In genomic region chr3:87575538-87575937, GRCh38 we compare ENCODE assay signal across 28 cellular contexts.
DNase-seq lines count a peak whose midpoint lies in the region; ATAC-seq and TF ChIP-seq lines count a peak whose summit lies in the region.
"Had no signal": no experiment of that assay in that cellular context is flagged by ENCODE, and none has a peak within 500 bp of the region (broad histone marks: within the 10 kb centered on the region; RNA-seq: fewer than 3 reads in every experiment).

No MANE protein-coding gene starts in this region.

- H3K56ac ChIP-seq in mesendoderm (ENCODE audit: low read length): no peak overlapping the region

- H3K79me1 ChIP-seq in mesendoderm (ENCODE audit: low read length): no peaks in the 10 kb centered on the region

- H3K27me3 ChIP-seq in mesendoderm (ENCODE audit: insufficient read depth, low read length, poor library complexity): no peaks in the 10 kb centered on the region
- no peaks in the 10 kb centered on the region for H3K27me3 ChIP-seq in transverse colon
- H3K27me3 ChIP-seq: SJSA1 had no signal

- ATAC-seq in GM21619 (IDR thresholded peaks at IDR 0.05; ENCODE audit: unreplicated experiment): no peak
- ATAC-seq: T-cell had no signal

- no peak overlapping the region for H4K8ac ChIP-seq in mesendoderm (ENCODE audit: low read depth, low read length)

- intact Hi-C loops in transverse colon (cut with DNase I; ENCODE audit: low total_unique reads): no loop called here

- no peak overlapping the region for H3K18ac ChIP-seq in mesendoderm (ENCODE audit: low read length)

- no peak overlapping the region for H4K5ac ChIP-seq in mesendoderm (ENCODE audit: low read length)

- H3K36me3 ChIP-seq in mesendoderm (ENCODE audit: control insufficient read depth, insufficient read depth, low read length) (no peaks in the 10 kb centered on the region), transverse colon (no peaks in the 10 kb centered on the region)
- H3K36me3 ChIP-seq: HAP-1, SJSA1 had no signal

- no peak overlapping the region for H3K9ac ChIP-seq in mesendoderm (ENCODE audit: low read length)
- H3K9ac ChIP-seq: GM23248 had no signal

- DNase-seq in LHCN-M2 (ENCODE audit: low read depth) (peak; percentile 1), astrocyte of the hippocampus (ENCODE audit: low read depth, low spot score) (peak; percentile 8), mesendoderm (peak; percentile 14), transverse colon (peak; percentile 18), kidney tubule cell (ENCODE audit: low spot score) (no peak)
- no peak for DNase-seq in NK-92 treated with Interleukin-12 subunit alpha and Interleukin-12 subunit beta, amount 100 ng/mL, for 24 hours (lab: John Stamatoyannopoulos, UW)
- DNase-seq: CD8-positive, alpha-beta memory T cell; DMS 273 treated with DMSO at 0.1 percent for 48 hours; DMS79; EL; GDM1; GM23248; KG1; NCI-H1092; NCI-H1417 treated with DMSO at 0.1 percent for 48 hours; NCI-H1694 treated with DMSO at 0.1 percent for 48 hours; NCI-H2081 treated with DMSO at 0.1 percent for 48 hours; NCI-H2171 treated with DMSO at 0.1 percent for 48 hours; NCI-H345; NCI-H510A treated with DMSO at 0.1 percent for 48 hours; NCI-H774; Right ventricle myocardium superior; RPMI8226; T-cell had no signal

- no peak overlapping the region for H2AK5ac ChIP-seq in mesendoderm (ENCODE audit: low read length)

- H2BK15ac ChIP-seq in mesendoderm (replicated peaks; ENCODE audit: low read depth): no peak overlapping the region

- no peak overlapping the region for H3K4ac ChIP-seq in mesendoderm (ENCODE audit: low read depth, low read length)

- no peak for TF ChIP-seq EP300 in transverse colon (IDR thresholded peaks at IDR 0.05; ENCODE audit: low read depth)

- no peak overlapping the region for H3K23ac ChIP-seq in mesendoderm (ENCODE audit: low read length)

- H3K27ac ChIP-seq in mesendoderm (ENCODE audit: low read depth, low read length) (no peak overlapping the region), transverse colon (no peak overlapping the region)
- H3K27ac ChIP-seq: C4-2B, GM23248, SJSA1 had no signal

- no CpG with 5 or more reads among the region's 5 CpGs for WGBS in mesendoderm (ENCODE audit: extremely low coverage, insufficient coverage, low lambda C conversion rate)
- 7 to 13% methylated on average over 5 of the region's 5 CpGs for WGBS in transverse colon (ENCODE audit: low coverage in 1 of 2), 2 donors

- H3K79me2 ChIP-seq in mesendoderm (ENCODE audit: control insufficient read depth, insufficient read depth, low read length): no peaks in the 10 kb centered on the region

- no peak for TF ChIP-seq CTCF in transverse colon (IDR thresholded peaks at IDR 0.05)

- in situ Hi-C loops in transverse colon (cut with MboI; ENCODE audit: low pct_ligation_motif_present in 1 of 4, low pct_unique_long_range_greater_than_20kb in 1 of 4, low sequenced_read_pairs in 3 of 4): no loop called here

- no peaks in the 10 kb centered on the region for H3K9me3 ChIP-seq in transverse colon
- H3K9me3 ChIP-seq: HAP-1, SJSA1 had no signal

- no peak overlapping the region for H3K4me2 ChIP-seq in mesendoderm (ENCODE audit: low read length)

- TF ChIP-seq POLR2A in transverse colon (IDR thresholded peaks at IDR 0.05): no peak

- H3K4me1 ChIP-seq in mesendoderm (ENCODE audit: control insufficient read depth, low read depth, low read length): no peaks in the 10 kb centered on the region
- peaks cover 0 to 4% (median 0%) of the 10 kb centered on the region in 4 donors for H3K4me1 ChIP-seq in transverse colon
- H3K4me1 ChIP-seq: HAP-1, SJSA1 had no signal

- H2BK120ac ChIP-seq in mesendoderm (ENCODE audit: low read depth, low read length): no peak overlapping the region

- H3K4me3 ChIP-seq in mesendoderm (ENCODE audit: low read length): no peak overlapping the region
- H3K4me3 ChIP-seq in transverse colon: no peak overlapping the region
- H3K4me3 ChIP-seq: GM23248, HAP-1, SJSA1 had no signal

- H2BK5ac ChIP-seq in mesendoderm (ENCODE audit: low read length): no peak overlapping the region

Comparison
In these comparisons a context has a peak if more than half of its experiments do, and no peak if none do; other contexts are left out.
1. DNase-seq: peak in LHCN-M2 (single experiment), astrocyte of the hippocampus (single experiment), mesendoderm (single experiment) and transverse colon (single experiment); none in kidney tubule cell (single experiment) and NK-92 treated with Interleukin-12 subunit alpha and Interleukin-12 subunit beta, amount 100 ng/mL, for 24 hours (single experiment).